ENCODE assay signal across 1 cellular context in the genomic region with DNA sequence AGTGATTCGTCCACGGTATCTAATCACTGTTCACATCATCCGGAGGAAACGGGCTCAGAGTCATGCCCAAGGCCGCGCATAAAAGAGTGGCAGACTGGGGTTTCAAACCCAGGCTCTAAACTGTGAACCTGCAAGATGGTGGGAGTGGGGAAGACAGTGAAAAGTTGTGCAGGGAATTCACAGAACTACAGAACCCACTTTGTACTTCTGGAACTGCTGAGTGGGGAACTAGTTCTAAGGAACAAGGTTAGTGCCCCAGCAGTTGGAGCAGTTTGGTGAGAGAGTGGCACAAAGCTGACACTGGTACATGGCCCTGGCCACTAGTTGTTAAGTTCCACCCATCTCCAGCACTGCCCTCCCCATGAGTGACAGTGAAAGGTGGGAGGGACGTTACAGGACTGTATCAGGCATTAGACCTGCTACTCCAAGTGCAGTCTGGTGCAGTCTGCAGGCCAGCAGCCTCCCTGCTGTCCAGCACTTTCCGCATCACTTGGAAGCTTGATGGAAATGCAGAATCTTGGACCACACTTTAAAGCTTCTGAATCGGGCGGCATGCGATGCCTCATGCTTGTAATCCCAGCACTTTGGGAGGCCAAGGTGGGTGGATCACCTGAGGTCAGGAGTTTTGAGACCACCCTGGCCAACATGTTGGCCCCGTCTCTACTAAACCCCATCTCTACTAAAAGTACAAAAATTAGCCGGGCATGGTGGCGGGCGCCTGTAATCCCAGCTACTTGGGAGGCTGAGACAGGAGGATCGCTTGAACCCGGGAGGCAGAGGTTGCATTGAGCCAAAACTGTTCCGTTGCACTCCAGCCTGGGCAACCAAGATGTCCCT.
A peak's percentile ranks its signal among the peaks of the same experiment; 100 is the strongest.
TF ChIP-seq lines count a peak whose summit lies in the region.

No MANE protein-coding gene starts in this region.

TF ChIP-seq in GM12878, 131 proteins besides CTCF, POLR2A, EP300 and RAD21 (continued from another document):
- TF ChIP-seq, protein P1, sequence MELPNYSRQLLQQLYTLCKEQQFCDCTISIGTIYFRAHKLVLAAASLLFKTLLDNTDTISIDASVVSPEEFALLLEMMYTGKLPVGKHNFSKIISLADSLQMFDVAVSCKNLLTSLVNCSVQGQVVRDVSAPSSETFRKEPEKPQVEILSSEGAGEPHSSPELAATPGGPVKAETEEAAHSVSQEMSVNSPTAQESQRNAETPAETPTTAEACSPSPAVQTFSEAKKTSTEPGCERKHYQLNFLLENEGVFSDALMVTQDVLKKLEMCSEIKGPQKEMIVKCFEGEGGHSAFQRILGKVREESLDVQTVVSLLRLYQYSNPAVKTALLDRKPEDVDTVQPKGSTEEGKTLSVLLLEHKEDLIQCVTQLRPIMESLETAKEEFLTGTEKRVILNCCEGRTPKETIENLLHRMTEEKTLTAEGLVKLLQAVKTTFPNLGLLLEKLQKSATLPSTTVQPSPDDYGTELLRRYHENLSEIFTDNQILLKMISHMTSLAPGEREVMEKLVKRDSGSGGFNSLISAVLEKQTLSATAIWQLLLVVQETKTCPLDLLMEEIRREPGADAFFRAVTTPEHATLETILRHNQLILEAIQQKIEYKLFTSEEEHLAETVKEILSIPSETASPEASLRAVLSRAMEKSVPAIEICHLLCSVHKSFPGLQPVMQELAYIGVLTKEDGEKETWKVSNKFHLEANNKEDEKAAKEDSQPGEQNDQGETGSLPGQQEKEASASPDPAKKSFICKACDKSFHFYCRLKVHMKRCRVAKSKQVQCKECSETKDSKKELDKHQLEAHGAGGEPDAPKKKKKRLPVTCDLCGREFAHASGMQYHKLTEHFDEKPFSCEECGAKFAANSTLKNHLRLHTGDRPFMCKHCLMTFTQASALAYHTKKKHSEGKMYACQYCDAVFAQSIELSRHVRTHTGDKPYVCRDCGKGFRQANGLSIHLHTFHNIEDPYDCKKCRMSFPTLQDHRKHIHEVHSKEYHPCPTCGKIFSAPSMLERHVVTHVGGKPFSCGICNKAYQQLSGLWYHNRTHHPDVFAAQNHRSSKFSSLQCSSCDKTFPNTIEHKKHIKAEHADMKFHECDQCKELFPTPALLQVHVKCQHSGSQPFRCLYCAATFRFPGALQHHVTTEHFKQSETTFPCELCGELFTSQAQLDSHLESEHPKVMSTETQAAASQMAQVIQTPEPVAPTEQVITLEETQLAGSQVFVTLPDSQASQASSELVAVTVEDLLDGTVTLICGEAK (IDR thresholded peaks at IDR 0.05; ENCODE audit: borderline replicate concordance): no peak
- 0 out of 2 replicates have a peak, but pooled peaks have one; percentile 6 for TF ChIP-seq IKZF1 (conservative IDR thresholded peaks at IDR 0.05)
